ENCODE assay signal across 15 cellular contexts in the genomic region with DNA sequence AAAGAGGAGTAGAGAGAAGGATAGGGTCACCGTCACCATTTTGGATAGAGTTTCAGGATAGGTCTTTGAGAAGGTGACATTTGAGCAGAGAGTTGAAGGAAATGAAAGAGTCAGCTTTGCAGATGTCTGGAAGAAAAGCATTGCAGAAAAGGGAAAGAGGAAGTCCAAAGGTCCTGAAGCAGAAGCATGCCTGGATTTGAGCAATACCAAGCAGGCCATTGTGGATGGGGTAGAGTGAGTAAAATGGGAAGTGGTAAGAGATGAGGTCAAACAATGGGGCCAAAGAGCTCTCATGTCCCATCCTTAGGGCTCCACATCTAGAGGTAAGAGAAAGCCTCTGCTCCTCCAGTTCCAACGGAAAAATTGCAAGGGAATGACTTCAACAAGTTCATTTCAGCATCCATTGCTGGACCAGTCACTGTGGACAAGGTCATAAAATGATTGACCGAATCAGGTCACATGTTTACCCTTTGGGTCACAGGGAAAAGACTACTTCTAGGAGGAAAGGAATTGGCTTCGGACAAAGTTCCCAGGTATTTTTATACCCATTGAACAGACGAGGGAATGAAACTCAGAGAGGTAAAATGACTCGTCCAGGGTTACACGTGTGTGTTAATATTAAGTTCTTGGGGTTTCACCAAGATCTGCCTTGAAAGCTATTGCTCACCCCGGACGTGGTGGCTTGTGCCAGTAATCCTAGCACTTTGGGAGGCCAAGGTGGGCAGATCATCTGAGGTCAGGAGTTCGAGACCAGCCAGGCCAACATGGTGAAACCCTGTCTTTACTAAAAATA. TPM values are rescaled to one million over a fixed set of nuclear protein-coding genes. Genes with fewer than 3 reads are reported as not detected.
DNase-seq lines count a peak whose midpoint lies in the region; FAIRE-seq and TF ChIP-seq lines count a peak whose summit lies in the region.
"Had no signal": no experiment of that assay in that cellular context is flagged by ENCODE, and none has a peak within 500 bp of the region (broad histone marks: within the 10 kb centered on the region; RNA-seq: fewer than 3 reads in every experiment).

No MANE protein-coding gene starts in this region.

- no peaks in the 10 kb centered on the region for H4K20me1 ChIP-seq in OCI-LY3 (ENCODE audit: insufficient read depth, low read length)

- H3K79me2 ChIP-seq in OCI-LY3 (ENCODE audit: low read length) = no peaks in the 10 kb centered on the region

- H3K4me2 ChIP-seq in OCI-LY3 (ENCODE audit: low read length) = peak overlapping the region; percentile 1; the same call in 1 of the 2 replicates

- H3K27me3 ChIP-seq in OCI-LY3 (ENCODE audit: low read depth, low read length) = no peaks in the 10 kb centered on the region
- H3K27me3 ChIP-seq in small intestine (ENCODE audit: control insufficient read depth in 2 of 2, insufficient read depth in 2 of 2, low read length in 2 of 2) = no peaks in the 10 kb centered on the region
- H3K27me3 ChIP-seq: testis had no signal

- H3K9me3 ChIP-seq in OCI-LY3 (ENCODE audit: insufficient read depth, low read length) (peaks cover 4% of the 10 kb centered on the region; the same call in 1 of the 2 replicates), small intestine (ENCODE audit: control insufficient read depth, low read depth) (no peaks in the 10 kb centered on the region)
- H3K9me3 ChIP-seq: testis had no signal

- H3K27ac Mint-ChIP-seq in Calu3 (ENCODE audit: unreplicated experiment) = no peak overlapping the region
- H3K27ac Mint-ChIP-seq: activated CD8-positive, alpha-beta memory T cell treated with anti-CD3 and anti-CD28 coated beads, Interleukin-2, amount 10 ng/mL, durations not matched to agents 7 days and 5 days had no signal

- DNase-seq in activated CD4-positive, alpha-beta T cell treated with anti-CD3 and anti-CD28 coated beads for 48 hours = peak; percentile 49
- no peak for DNase-seq in activated CD4-positive, alpha-beta T cell treated with anti-CD3 and anti-CD28 coated beads for 1 hour
- DNase-seq in globus pallidus (ENCODE audit: low spot score) = peak; percentile 59
- peak; percentile 56 for DNase-seq in small intestine
- no peak for DNase-seq in cerebellar nuclear complex (lab: John Stamatoyannopoulos, UW)
- DNase-seq in NCI-H82 (lab: John Stamatoyannopoulos, UW) = no peak
- DNase-seq in Calu3 = no peak
- DNase-seq: activated CD8-positive, alpha-beta memory T cell treated with anti-CD3 and anti-CD28 coated beads, Interleukin-2, amount 10 ng/mL, durations not matched to agents 7 days and 5 days; mesenchymal stem cell; NCI-H1105; NCI-H446; occipital lobe; testis had no signal

- no peak overlapping the region for H2AFZ ChIP-seq in OCI-LY3 (ENCODE audit: low read depth, low read length)

- TF ChIP-seq CTCF in OCI-LY3 (IDR thresholded peaks at IDR 0.05; ENCODE audit: low read depth, low read length) = no peak
- TF ChIP-seq CTCF in Calu3 (IDR thresholded peaks at IDR 0.05; ENCODE audit: unreplicated experiment) = no peak

- BruUV-seq in Calu3 (replicated peaks; lab: Mats Ljungman, UMichigan) = no TSS peak

- H3K4me1 ChIP-seq in OCI-LY3 (ENCODE audit: low read length) = peaks cover 7% of the 10 kb centered on the region
- H3K4me1 ChIP-seq in small intestine (ENCODE audit: control insufficient read depth in 2 of 2, insufficient read depth in 1 of 2, low read depth in 1 of 2, low read length in 1 of 2) = no peaks in the 10 kb centered on the region
- H3K4me1 ChIP-seq: testis had no signal

- H3K27ac ChIP-seq in OCI-LY3 (ENCODE audit: low read length) = no peak overlapping the region
- no peak overlapping the region for H3K27ac ChIP-seq in small intestine (ENCODE audit: low read depth in 1 of 2, low read length in 1 of 2)
- H3K27ac ChIP-seq: testis had no signal

- intact Hi-C loops in Calu3 (cut with micrococcal nuclease; ENCODE audit: unreplicated experiment) = no loop called here

- peaks cover 20% of the 10 kb centered on the region for H3K4me1 Mint-ChIP-seq in Calu3 (ENCODE audit: low read depth, unreplicated experiment)

- CTCF ChIA-PET in Calu3 (lab: Charles Lee) = interaction anchor here (0.5 kb wide), 1 partner anchor 11 kb away, joined by 3 read pairs; no protein-coding TSS in a partner anchor

- peaks cover 2% of the 10 kb centered on the region for H3K9me3 Mint-ChIP-seq in Calu3 (ENCODE audit: low read depth, unreplicated experiment)

- 86 to 91% (median 88%) methylated on average over 10 of the region's 10 CpGs for WGBS in small intestine, 3 donors

- H3K4me3 Mint-ChIP-seq in Calu3 (ENCODE audit: low read depth, unreplicated experiment) = no peak overlapping the region
- H3K4me3 Mint-ChIP-seq: activated CD8-positive, alpha-beta memory T cell treated with anti-CD3 and anti-CD28 coated beads, Interleukin-2, amount 10 ng/mL, durations not matched to agents 7 days and 5 days had no signal

- no peaks in the 10 kb centered on the region for H3K36me3 Mint-ChIP-seq in Calu3 (ENCODE audit: insufficient read depth, unreplicated experiment)

- H3K4me3 ChIP-seq in OCI-LY3 (ENCODE audit: low read length) (no peak overlapping the region), small intestine (ENCODE audit: low read depth in 1 of 2, low read length in 2 of 2) (no peak overlapping the region)
- H3K4me3 ChIP-seq: testis had no signal

- FAIRE-seq in small intestine (lab: Jason Lieb, UNC) = no peak
- FAIRE-seq: RCC 7860 had no signal

- H3K27me3 Mint-ChIP-seq in Calu3 (ENCODE audit: unreplicated experiment) = no peaks in the 10 kb centered on the region
- H3K27me3 Mint-ChIP-seq: activated CD8-positive, alpha-beta memory T cell treated with anti-CD3 and anti-CD28 coated beads, Interleukin-2, amount 10 ng/mL, durations not matched to agents 7 days and 5 days had no signal

- H3K36me3 ChIP-seq in OCI-LY3 (replicated peaks; ENCODE audit: low read depth, low read length) (no peaks in the 10 kb centered on the region), small intestine (ENCODE audit: control insufficient read depth in 2 of 2, insufficient read depth in 2 of 2, low read length in 2 of 2) (no peaks in the 10 kb centered on the region)

- no peak overlapping the region for H3K9ac ChIP-seq in OCI-LY3 (ENCODE audit: low read length)

RNA-seq across cellular contexts. Expression of gene SAMHD1, which starts 6.6 kb away (rescaled TPM):
- polyA plus RNA-seq in small intestine = 10 to 100 TPM; 22.8 to 78.8 (median 27.3) TPM
- 54.3 and 93.5 TPM in 2 replicates for total RNA-seq in Calu3 (2022)

Comparison
In these comparisons a context has a peak if more than half of its experiments do, and no peak if none do; other contexts are left out.
1. DNase-seq: peak in activated CD4-positive, alpha-beta T cell treated with anti-CD3 and anti-CD28 coated beads for 48 hours (single experiment), globus pallidus (single experiment) and small intestine (single experiment); none in activated CD4-positive, alpha-beta T cell treated with anti-CD3 and anti-CD28 coated beads for 1 hour (single experiment), cerebellar nuclear complex (0 of 2), NCI-H82 (single experiment) and Calu3 (single experiment).